13 cellular contexts compared by ENCODE assay signal in genomic region chr12:6722863-6723262, GRCh38. TPM values are rescaled to one million over a fixed set of nuclear protein-coding genes. Genes with fewer than 3 reads are reported as not detected.
DNase-seq lines count a peak whose midpoint lies in the region; ATAC-seq and TF ChIP-seq lines count a peak whose summit lies in the region.
"Had no signal": no experiment of that assay in that cellular context is flagged by ENCODE, and none has a peak within 500 bp of the region (broad histone marks: within the 10 kb centered on the region; RNA-seq: fewer than 3 reads in every experiment).

No MANE protein-coding gene starts in this region.

- TF ChIP-seq CTCF in OCI-LY7 (conservative IDR thresholded peaks at IDR 0.05; ENCODE audit: low read length) = no peak
- TF ChIP-seq CTCF in glutamatergic neuron (IDR thresholded peaks at IDR 0.05; ENCODE audit: partially characterized antibody, unreplicated experiment) = no peak
- no peak for TF ChIP-seq CTCF in GM10248 (IDR thresholded peaks at IDR 0.05; ENCODE audit: control extremely low read depth, extremely low read depth, low read depth, missing control alignments)
- TF ChIP-seq CTCF in heart right ventricle (IDR thresholded peaks at IDR 0.05) = no peak

- H3K9me3 Mint-ChIP-seq in stimulated activated naive CD8-positive, alpha-beta T cell treated with anti-CD3 and anti-CD28 coated beads, Interleukin-15, Interleukin-2, amounts not matched to agents 100 ng/mL and 50 ng/mL, for 24 hours = no peaks in the 10 kb centered on the region
- H3K9me3 Mint-ChIP-seq in glutamatergic neuron (ENCODE audit: unreplicated experiment) = peaks cover 10% of the 10 kb centered on the region

- H3K36me3 ChIP-seq in OCI-LY7 (ENCODE audit: insufficient read depth, low read length) (peaks cover 1% of the 10 kb centered on the region; the same call in 1 of the 2 replicates), heart right ventricle (peaks cover 0 to 27% (median under 1%) of the 10 kb centered on the region in 9 donors)

- no peaks in the 10 kb centered on the region for H3K9me2 ChIP-seq in OCI-LY7 (ENCODE audit: insufficient read depth, low read length)

- H3K9me3 ChIP-seq in OCI-LY7 (ENCODE audit: low read length) = no peaks in the 10 kb centered on the region
- H3K9me3 ChIP-seq in heart right ventricle = no peaks in the 10 kb centered on the region
- H3K9me3 ChIP-seq: tibial nerve had no signal

- peaks cover 31% of the 10 kb centered on the region for H3K4me1 Mint-ChIP-seq in stimulated activated naive CD8-positive, alpha-beta T cell treated with anti-CD3 and anti-CD28 coated beads, Interleukin-15, Interleukin-2, amounts not matched to agents 100 ng/mL and 50 ng/mL, for 24 hours (ENCODE audit: low read depth)
- H3K4me1 Mint-ChIP-seq in glutamatergic neuron (ENCODE audit: low read depth, unreplicated experiment) = peaks cover 3% of the 10 kb centered on the region

- CTCF ChIA-PET in OCI-LY7 (lab: Charles Lee; ENCODE audit: unreplicated experiment) (interaction anchor here (1.4 kb wide), 1 partner anchor 24 kb away, joined by 9 read pairs; no protein-coding TSS in a partner anchor), GM10248 (lab: Yijun Ruan, JAX) (interaction anchor here (1.0 to 4.8 kb wide), 11 partner anchors 11 to 169 kb away, joined by 3 to 31 read pairs (median 5); partner anchors contain the start of genes MLF2, PTMS and ZNF384)

- intact Hi-C loops in OCI-LY7 (cut with micrococcal nuclease; ENCODE audit: unreplicated experiment) (no loop called here), heart right ventricle (cut with DNase I) (loop anchor here in 5 of 10 donors (1.0 to 5.0 kb wide), 5 partner anchors 32 to 61 kb away; partner anchors contain the start of genes ING4 (in 4 of the 5) and ZNF384 (in 2 of the 5))

- H3K4me3 ChIP-seq in OCI-LY7 (ENCODE audit: low read depth, low read length, poor library complexity, severe bottlenecking) (peak overlapping the region; percentile 76), heart right ventricle (peak overlapping the region in 1 of 10 donors; percentile 90)

- H3K27ac ChIP-seq in OCI-LY7 (ENCODE audit: low read depth, low read length, poor library complexity, severe bottlenecking) = peak overlapping the region; percentile 77
- no peak overlapping the region for H3K27ac ChIP-seq in heart right ventricle

- peaks cover 14% of the 10 kb centered on the region for H3K36me3 Mint-ChIP-seq in stimulated activated naive CD8-positive, alpha-beta T cell treated with anti-CD3 and anti-CD28 coated beads, Interleukin-15, Interleukin-2, amounts not matched to agents 100 ng/mL and 50 ng/mL, for 24 hours (ENCODE audit: low read depth)
- H3K36me3 Mint-ChIP-seq in glutamatergic neuron (ENCODE audit: unreplicated experiment) = no peaks in the 10 kb centered on the region

- 79 to 83% methylated on average over 3 of the region's 3 CpGs for WGBS in heart right ventricle, 2 donors

- H3K27me3 ChIP-seq in heart right ventricle = no peaks in the 10 kb centered on the region
- H3K27me3 ChIP-seq: tibial nerve had no signal

- no TSS peak for BruUV-seq in OCI-LY7 (replicated peaks; lab: Mats Ljungman, UMichigan)

- no peaks in the 10 kb centered on the region for H4K20me1 ChIP-seq in OCI-LY7 (ENCODE audit: insufficient read depth, low read length)

- H3K27ac Mint-ChIP-seq in stimulated activated naive CD8-positive, alpha-beta T cell treated with anti-CD3 and anti-CD28 coated beads, Interleukin-15, Interleukin-2, amounts not matched to agents 100 ng/mL and 50 ng/mL, for 24 hours = no peak overlapping the region
- no peak overlapping the region for H3K27ac Mint-ChIP-seq in glutamatergic neuron (ENCODE audit: unreplicated experiment)

- ATAC-seq in stimulated activated naive CD8-positive, alpha-beta T cell treated with anti-CD3 and anti-CD28 coated beads, Interleukin-15, Interleukin-2, amounts not matched to agents 100 U/mL and 50 U/mL, for 24 hours = no peak
- ATAC-seq in GM18517 (IDR thresholded peaks at IDR 0.05; ENCODE audit: unreplicated experiment) (no peak), heart right ventricle (no peak)

- no peaks in the 10 kb centered on the region for H3K27me3 Mint-ChIP-seq in stimulated activated naive CD8-positive, alpha-beta T cell treated with anti-CD3 and anti-CD28 coated beads, Interleukin-15, Interleukin-2, amounts not matched to agents 100 ng/mL and 50 ng/mL, for 24 hours
- peaks cover 5% of the 10 kb centered on the region for H3K27me3 Mint-ChIP-seq in glutamatergic neuron (ENCODE audit: unreplicated experiment)

- POLR2A ChIA-PET in OCI-LY7 (lab: Charles Lee) = interaction anchor here (0.7 to 3.3 kb wide), 16 partner anchors 9 to 162 kb away, joined by 3 to 16 read pairs (median 5); partner anchors contain the start of genes GNB3, MLF2 and ZNF384
- POLR2A ChIA-PET in GM10248 (lab: Yijun Ruan, JAX) = interaction anchor here (1.1 to 1.8 kb wide), 2 partner anchors 25 to 189 kb away, joined by 3 to 7 read pairs; partner anchors contain the start of gene GAPDH

- H3K4me3 Mint-ChIP-seq in stimulated activated naive CD8-positive, alpha-beta T cell treated with anti-CD3 and anti-CD28 coated beads, Interleukin-15, Interleukin-2, amounts not matched to agents 100 ng/mL and 50 ng/mL, for 24 hours = peak overlapping the region; percentile 88
- H3K4me3 Mint-ChIP-seq in glutamatergic neuron (ENCODE audit: unreplicated experiment) = peak overlapping the region; percentile 23

- peaks cover 11% of the 10 kb centered on the region; the same call in 1 of the 2 replicates for H3K79me2 ChIP-seq in OCI-LY7 (ENCODE audit: insufficient read depth, low read depth, low read length)

- no peak for DNase-seq in stimulated activated naive CD8-positive, alpha-beta T cell treated with anti-CD3 and anti-CD28 coated beads, Interleukin-15, Interleukin-2, amounts not matched to agents 100 U/mL and 50 U/mL, for 24 hours
- DNase-seq in OCI-LY7 (ENCODE audit: low spot score) = no peak
- DNase-seq in glutamatergic neuron = no peak
- DNase-seq in NCI-H1048 (lab: John Stamatoyannopoulos, UW) = no peak
- no peak for DNase-seq in GM10248 (ENCODE audit: extremely low spot score)
- DNase-seq in heart right ventricle = no peak
- DNase-seq: effector memory CD4-positive, alpha-beta T cell; NCI-H524 treated with DMSO at 0.1 percent for 48 hours; T-helper 1 cell had no signal

- peaks cover 52% of the 10 kb centered on the region for H3K4me1 ChIP-seq in OCI-LY7 (ENCODE audit: insufficient read depth, low read length, poor library complexity, severe bottlenecking)
- peaks cover 0 to 20% (median 14%) of the 10 kb centered on the region in 9 donors for H3K4me1 ChIP-seq in heart right ventricle

- H3K4me2 ChIP-seq in OCI-LY7 (ENCODE audit: low read length) = peak overlapping the region; percentile 90

- H2AFZ ChIP-seq in OCI-LY7 (ENCODE audit: low read length) = 0 out of 2 replicates have a peak overlapping the region, but pooled peaks have one; percentile 18

RNA-seq across cellular contexts. Expression of gene COPS7A, which starts 1.0 kb away (rescaled TPM):
- 64.8 and 71.2 TPM in 2 replicates for total RNA-seq in OCI-LY7 (2014; rRNA removed; shearing (Covaris generic))
- 51.1 and 53.8 TPM in 2 replicates for total RNA-seq in OCI-LY7 (2022)
- total RNA-seq in glutamatergic neuron (ENCODE audit: unreplicated experiment) = 25.9 TPM
- total RNA-seq in heart right ventricle = 10 to 100 TPM; 67.4 to 89.8 (median 77.9) TPM
- 10 to 100 TPM; 31.1 to 91.5 TPM for polyA plus RNA-seq in heart right ventricle

RNA-seq across cellular contexts. Expression of gene PIANP, which starts 22.2 kb away (rescaled TPM):
- total RNA-seq in OCI-LY7 (2014; rRNA removed; shearing (Covaris generic)) = 0.98 and 1.2 TPM in 2 replicates
- total RNA-seq in OCI-LY7 (2022) = 15.2 and 15.4 TPM in 2 replicates
- total RNA-seq in glutamatergic neuron (ENCODE audit: unreplicated experiment) = 48.8 TPM
- under 1 TPM in 4 of 10 donors, not detected in 6; 0.12 to 0.54 (median 0.25) TPM for total RNA-seq in heart right ventricle
- polyA plus RNA-seq in heart right ventricle = under 1 TPM; 0.22 to 0.58 TPM
- polyA plus RNA-seq: CD14-positive monocyte had no signal

RNA-seq across cellular contexts. Expression of gene MLF2, which starts 30.1 kb away (rescaled TPM):
- 87.3 and 96.2 TPM in 2 replicates for total RNA-seq in OCI-LY7 (2014; rRNA removed; shearing (Covaris generic))
- total RNA-seq in OCI-LY7 (2022) (79.7 and 81.3 TPM in 2 replicates), glutamatergic neuron (ENCODE audit: unreplicated experiment) (228 TPM), heart right ventricle (100 to 1,000 TPM; 135 to 182 (median 148) TPM)
- 100 to 1,000 TPM; 108 to 197 TPM for polyA plus RNA-seq in heart right ventricle

RNA-seq across cellular contexts. Expression of gene ZNF384, which starts 33.7 kb away (rescaled TPM):
- total RNA-seq in OCI-LY7 (2014; rRNA removed; shearing (Covaris generic)) = 48.2 and 48.6 TPM in 2 replicates
- total RNA-seq in OCI-LY7 (2022) = 95.5 and 109 TPM in 2 replicates
- total RNA-seq in glutamatergic neuron (ENCODE audit: unreplicated experiment) = 83.2 TPM
- 10 to 100 TPM; 25.1 to 36.0 (median 29.0) TPM for total RNA-seq in heart right ventricle
- 10 to 100 TPM; 17.6 to 23.7 TPM for polyA plus RNA-seq in heart right ventricle

RNA-seq across cellular contexts. Expression of gene PTMS, which starts 43.3 kb away (rescaled TPM):
- total RNA-seq in OCI-LY7 (2014; rRNA removed; shearing (Covaris generic)) = 6.3 and 7.8 TPM in 2 replicates
- total RNA-seq in OCI-LY7 (2022) (9.8 and 11.8 TPM in 2 replicates), glutamatergic neuron (ENCODE audit: unreplicated experiment) (966 TPM), heart right ventricle (100 to 1,000 TPM in 5 of 10 donors, 10 to 100 TPM in 5; 73.3 to 194 (median 96.0) TPM)
- 100 to 1,000 TPM; 289 to 361 TPM for polyA plus RNA-seq in heart right ventricle
